1 cellular context compared by ENCODE assay signal in the genomic region with DNA sequence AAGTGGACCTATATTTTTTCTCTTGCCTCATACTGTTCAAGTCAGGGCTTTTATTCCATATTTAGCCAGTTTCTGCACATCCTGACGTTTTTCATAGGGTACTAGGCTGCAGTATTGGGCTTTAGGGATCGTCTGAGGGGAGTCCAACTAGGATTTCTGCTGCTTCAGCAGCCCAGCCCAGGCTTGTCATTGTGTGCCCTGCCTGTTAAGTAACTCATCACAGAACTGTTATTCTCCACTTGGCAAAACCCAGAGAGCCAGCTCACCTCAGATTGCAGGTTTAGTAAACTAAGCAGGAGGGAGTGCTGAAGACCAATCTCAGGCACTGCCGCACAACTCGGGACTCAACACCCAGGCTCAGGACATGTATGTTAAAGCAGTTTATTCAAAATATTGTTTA.
TF ChIP-seq lines count a peak whose summit lies in the region.

No MANE protein-coding gene starts in this region.

TF ChIP-seq in GM12878, 131 proteins besides CTCF, POLR2A, EP300 and RAD21 (continued from another document):
- TF ChIP-seq ZNF274 (IDR thresholded peaks at IDR 0.05; ENCODE audit: insufficient read depth, insufficient read length) = no peak
- TF ChIP-seq YY1 (IDR thresholded peaks at IDR 0.05; ENCODE audit: low read depth, low read length) = no peak
- no peak for TF ChIP-seq HDAC2 (IDR thresholded peaks at IDR 0.05)
- TF ChIP-seq RCOR1 (conservative IDR thresholded peaks at IDR 0.05; ENCODE audit: low read depth, low read length) = no peak
- TF ChIP-seq ZNF217 (IDR thresholded peaks at IDR 0.05) = no peak
- TF ChIP-seq HSF1 (IDR thresholded peaks at IDR 0.05; ENCODE audit: low read depth, low read length) = no peak
- no peak for TF ChIP-seq SRF (IDR thresholded peaks at IDR 0.05; ENCODE audit: low read depth in 2 of 2, low read length in 2 of 2)
- TF ChIP-seq SREBF1 (IDR thresholded peaks at IDR 0.05; ENCODE audit: low read length) = no peak
- no peak for TF ChIP-seq KDM1A (IDR thresholded peaks at IDR 0.05; ENCODE audit: borderline replicate concordance)
- TF ChIP-seq PKNOX1 (IDR thresholded peaks at IDR 0.05) = no peak
- no peak for TF ChIP-seq BMI1 (IDR thresholded peaks at IDR 0.05; ENCODE audit: borderline replicate concordance)
- no peak for TF ChIP-seq ATF3 (IDR thresholded peaks at IDR 0.05; ENCODE audit: borderline replicate concordance, extremely low read depth, low read depth, low read length)
- TF ChIP-seq, protein P1, sequence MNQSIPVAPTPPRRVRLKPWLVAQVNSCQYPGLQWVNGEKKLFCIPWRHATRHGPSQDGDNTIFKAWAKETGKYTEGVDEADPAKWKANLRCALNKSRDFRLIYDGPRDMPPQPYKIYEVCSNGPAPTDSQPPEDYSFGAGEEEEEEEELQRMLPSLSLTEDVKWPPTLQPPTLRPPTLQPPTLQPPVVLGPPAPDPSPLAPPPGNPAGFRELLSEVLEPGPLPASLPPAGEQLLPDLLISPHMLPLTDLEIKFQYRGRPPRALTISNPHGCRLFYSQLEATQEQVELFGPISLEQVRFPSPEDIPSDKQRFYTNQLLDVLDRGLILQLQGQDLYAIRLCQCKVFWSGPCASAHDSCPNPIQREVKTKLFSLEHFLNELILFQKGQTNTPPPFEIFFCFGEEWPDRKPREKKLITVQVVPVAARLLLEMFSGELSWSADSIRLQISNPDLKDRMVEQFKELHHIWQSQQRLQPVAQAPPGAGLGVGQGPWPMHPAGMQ (IDR thresholded peaks at IDR 0.05; ENCODE audit: borderline replicate concordance) = no peak
- no peak for TF ChIP-seq ZBED1 (IDR thresholded peaks at IDR 0.05; ENCODE audit: borderline replicate concordance)
- TF ChIP-seq CBX3 (IDR thresholded peaks at IDR 0.05; ENCODE audit: borderline replicate concordance, low read depth) = no peak
- no peak for TF ChIP-seq NR2C1 (IDR thresholded peaks at IDR 0.05)
TF ChIP-seq in GM12878: peak in this region for 0.
